11 cellular contexts compared by ENCODE assay signal in genomic region chr2:15313657-15314056, GRCh38.
DNase-seq lines count a peak whose midpoint lies in the region; ATAC-seq and TF ChIP-seq lines count a peak whose summit lies in the region.
"Had no signal": no experiment of that assay in that cellular context is flagged by ENCODE, and none has a peak within 500 bp of the region (broad histone marks: within the 10 kb centered on the region; RNA-seq: fewer than 3 reads in every experiment).

No MANE protein-coding gene starts in this region.

- TF ChIP-seq CTCF in AG04450 (IDR thresholded peaks at IDR 0.05; ENCODE audit: low read depth, low read length) (no peak), Calu3 (IDR thresholded peaks at IDR 0.05; ENCODE audit: unreplicated experiment) (no peak)

- H3K36me3 Mint-ChIP-seq in Calu3 (ENCODE audit: insufficient read depth, unreplicated experiment): no peaks in the 10 kb centered on the region

- BruUV-seq in Calu3 (replicated peaks; lab: Mats Ljungman, UMichigan): no TSS peak

- H3K9me3 Mint-ChIP-seq in Calu3 (ENCODE audit: low read depth, unreplicated experiment): peaks cover 4% of the 10 kb centered on the region

- in situ Hi-C loops in HAP-1 (cut with MboI; ENCODE audit: low sequenced_read_pairs): no loop called here

- no peak overlapping the region for H3K4me3 ChIP-seq in AG04450 (ENCODE audit: low read depth, low read length)
- H3K4me3 ChIP-seq in SJCRH30: no peak overlapping the region
- H3K4me3 ChIP-seq in HAP-1: no peak overlapping the region

- H3K4me1 ChIP-seq in SJCRH30: peaks cover 17% of the 10 kb centered on the region
- H3K4me1 ChIP-seq in HAP-1: no peaks in the 10 kb centered on the region

- H3K4me1 Mint-ChIP-seq in Calu3 (ENCODE audit: low read depth, unreplicated experiment): no peaks in the 10 kb centered on the region

- no peak overlapping the region for H3K27ac Mint-ChIP-seq in Calu3 (ENCODE audit: unreplicated experiment)

- no peaks in the 10 kb centered on the region for H3K27me3 ChIP-seq in AG04450 (ENCODE audit: control insufficient read depth, insufficient read depth, low read length)
- H3K27me3 ChIP-seq in SJCRH30: no peaks in the 10 kb centered on the region
- no peaks in the 10 kb centered on the region for H3K27me3 ChIP-seq in HAP-1 (ENCODE audit: low read depth)

- H3K36me3 ChIP-seq in SJCRH30: peaks cover 2% of the 10 kb centered on the region; the same call in 1 of the 2 replicates
- no peaks in the 10 kb centered on the region for H3K36me3 ChIP-seq in HAP-1 (replicated peaks)

- intact Hi-C loops in Calu3 (cut with micrococcal nuclease; ENCODE audit: unreplicated experiment): no loop called here

- ATAC-seq in HG03039 (IDR thresholded peaks at IDR 0.05; ENCODE audit: unreplicated experiment): peak; percentile 78

- no peaks in the 10 kb centered on the region for H3K27me3 Mint-ChIP-seq in Calu3 (ENCODE audit: unreplicated experiment)

- H3K9me3 ChIP-seq in AG04450 (ENCODE audit: control insufficient read depth, insufficient read depth, low read length) (no peaks in the 10 kb centered on the region; the same call in 1 of the 2 replicates), SJCRH30 (replicated peaks) (no peaks in the 10 kb centered on the region), HAP-1 (no peaks in the 10 kb centered on the region)

- H3K4me3 Mint-ChIP-seq in Calu3 (ENCODE audit: low read depth, unreplicated experiment): no peak overlapping the region

- no peak overlapping the region for H3K27ac ChIP-seq in AG04450 (ENCODE audit: low read depth, low read length)
- no peak overlapping the region for H3K27ac ChIP-seq in SJCRH30
- no peak overlapping the region for H3K27ac ChIP-seq in substantia nigra (ENCODE audit: low read depth, low read length, poor library complexity, severe bottlenecking)

- DNase-seq in AG04450 (ENCODE audit: low read depth, low spot score) (peak; percentile 18), GM19238 (ENCODE audit: insufficient read length, low spot score) (peak; percentile 10), SJCRH30 (peak; percentile 7 to 44), substantia nigra (lab: John Stamatoyannopoulos, UW) (no peak), Calu3 (no peak), NCI-H1105 (lab: John Stamatoyannopoulos, UW) (no peak), HAP-1 (ENCODE audit: low spot score in 2 of 2) (no peak)
- DNase-seq: DMS53; effector memory CD4-positive, alpha-beta T cell; SIG-M5 had no signal

- CTCF ChIA-PET in AG04450 (lab: Charles Lee) (no interaction called here), Calu3 (lab: Charles Lee) (no interaction called here)

- POLR2A ChIA-PET in AG04450 (lab: Yijun Ruan, JAX): no interaction called here

Comparison
In these comparisons a context has a peak if more than half of its experiments do, and no peak if none do; other contexts are left out.
1. DNase-seq: peak in AG04450 (single experiment), GM19238 (single experiment) and SJCRH30 (2 of 2); none in substantia nigra (0 of 49), Calu3 (single experiment), NCI-H1105 (single experiment) and HAP-1 (0 of 2).